ENCODE assay signal across 2 cellular contexts in genomic region chr14:91406451-91406850, GRCh38.
TF ChIP-seq lines count a peak whose summit lies in the region.

No MANE protein-coding gene starts in this region.

TF ChIP-seq in H1, 55 proteins besides CTCF, POLR2A, EP300 and RAD21:
- TF ChIP-seq POU5F1 (IDR thresholded peaks at IDR 0.05; ENCODE audit: low read depth, low read length) = no peak
- TF ChIP-seq NRF1 (IDR thresholded peaks at IDR 0.05; ENCODE audit: low read depth, low read length) = no peak
- TF ChIP-seq, protein P1, sequence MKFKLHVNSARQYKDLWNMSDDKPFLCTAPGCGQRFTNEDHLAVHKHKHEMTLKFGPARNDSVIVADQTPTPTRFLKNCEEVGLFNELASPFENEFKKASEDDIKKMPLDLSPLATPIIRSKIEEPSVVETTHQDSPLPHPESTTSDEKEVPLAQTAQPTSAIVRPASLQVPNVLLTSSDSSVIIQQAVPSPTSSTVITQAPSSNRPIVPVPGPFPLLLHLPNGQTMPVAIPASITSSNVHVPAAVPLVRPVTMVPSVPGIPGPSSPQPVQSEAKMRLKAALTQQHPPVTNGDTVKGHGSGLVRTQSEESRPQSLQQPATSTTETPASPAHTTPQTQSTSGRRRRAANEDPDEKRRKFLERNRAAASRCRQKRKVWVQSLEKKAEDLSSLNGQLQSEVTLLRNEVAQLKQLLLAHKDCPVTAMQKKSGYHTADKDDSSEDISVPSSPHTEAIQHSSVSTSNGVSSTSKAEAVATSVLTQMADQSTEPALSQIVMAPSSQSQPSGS (IDR thresholded peaks at IDR 0.05; ENCODE audit: low read length) = no peak
- TF ChIP-seq KDM5A (IDR thresholded peaks at IDR 0.05; ENCODE audit: low read length) = no peak
- TF ChIP-seq ATF3 (IDR thresholded peaks at IDR 0.05; ENCODE audit: insufficient read depth, low read depth, low read length) = no peak
- TF ChIP-seq MAFK (IDR thresholded peaks at IDR 0.05; ENCODE audit: low read depth, low read length) = no peak
- TF ChIP-seq FOSL1 (IDR thresholded peaks at IDR 0.05; ENCODE audit: insufficient read depth, low read depth, low read length) = no peak
- no peak for TF ChIP-seq SIN3A (conservative IDR thresholded peaks at IDR 0.05 in 1 of 2, IDR thresholded peaks at IDR 0.05 in 1 of 2; ENCODE audit: low read depth in 1 of 2, low read length in 2 of 2)
- TF ChIP-seq GTF2F1 (IDR thresholded peaks at IDR 0.05; ENCODE audit: borderline replicate concordance, low read depth, low read length) = no peak
- no peak for TF ChIP-seq RBBP5 (IDR thresholded peaks at IDR 0.05; ENCODE audit: borderline replicate concordance, low read depth, low read length)
- no peak for TF ChIP-seq CHD1 (IDR thresholded peaks at IDR 0.05; ENCODE audit: low read depth, low read length)
- no peak for TF ChIP-seq SP4 (IDR thresholded peaks at IDR 0.05; ENCODE audit: low read length)
- TF ChIP-seq KDM4A (IDR thresholded peaks at IDR 0.05; ENCODE audit: low read depth, low read length, severe bottlenecking) = no peak
- TF ChIP-seq SRF (IDR thresholded peaks at IDR 0.05; ENCODE audit: low read depth, low read length) = no peak
- TF ChIP-seq RNF2 (IDR thresholded peaks at IDR 0.05; ENCODE audit: borderline replicate concordance, low read depth, low read length, missing control alignments, poor library complexity, severe bottlenecking) = no peak
- no peak for TF ChIP-seq SAP30 (IDR thresholded peaks at IDR 0.05; ENCODE audit: insufficient read depth, insufficient replicate concordance, low read length)
- no peak for TF ChIP-seq CREB1 (IDR thresholded peaks at IDR 0.05)
- TF ChIP-seq CTBP2 (IDR thresholded peaks at IDR 0.05; ENCODE audit: borderline replicate concordance, insufficient read depth, insufficient read length, low read length) = no peak
- no peak for TF ChIP-seq CEBPB (IDR thresholded peaks at IDR 0.05; ENCODE audit: low read depth, low read length)
- TF ChIP-seq ZNF274 (IDR thresholded peaks at IDR 0.05; ENCODE audit: borderline replicate concordance, extremely low read depth, low read length) = no peak

TF ChIP-seq in HepG2, 621 proteins besides CTCF, POLR2A, EP300 and RAD21:
- TF ChIP-seq ZNF260 (CRISPR knock-in tag; IDR thresholded peaks at IDR 0.05; ENCODE audit: borderline replicate concordance, low read depth) (no peak), ISL2 (CRISPR knock-in tag; IDR thresholded peaks at IDR 0.05) (no peak), ELF3 (CRISPR knock-in tag; IDR thresholded peaks at IDR 0.05) (no peak), ATAD3A (CRISPR knock-in tag; IDR thresholded peaks at IDR 0.05) (no peak), MZF1 (CRISPR knock-in tag; IDR thresholded peaks at IDR 0.05; ENCODE audit: borderline replicate concordance) (no peak), KLF9 (CRISPR knock-in tag; IDR thresholded peaks at IDR 0.05; ENCODE audit: low read depth) (no peak), ZNF292 (CRISPR knock-in tag; IDR thresholded peaks at IDR 0.05; ENCODE audit: borderline replicate concordance, low read depth) (no peak), ATF7-NPFF (CRISPR knock-in tag; IDR thresholded peaks at IDR 0.05; ENCODE audit: low read depth) (no peak), ZIK1 (CRISPR knock-in tag; IDR thresholded peaks at IDR 0.05; ENCODE audit: borderline replicate concordance, low read depth) (no peak), ZNF678 (CRISPR knock-in tag; IDR thresholded peaks at IDR 0.05) (no peak), ZNF660 (CRISPR knock-in tag; IDR thresholded peaks at IDR 0.05; ENCODE audit: borderline replicate concordance, low read depth) (no peak), GATAD2A (CRISPR knock-in tag; IDR thresholded peaks at IDR 0.05) (no peak), KDM3A (CRISPR knock-in tag; IDR thresholded peaks at IDR 0.05; ENCODE audit: low read depth) (no peak), CENPT (CRISPR knock-in tag; IDR thresholded peaks at IDR 0.05; ENCODE audit: low read depth) (no peak), ZNF570 (CRISPR knock-in tag; IDR thresholded peaks at IDR 0.05; ENCODE audit: borderline replicate concordance) (no peak), REL (CRISPR knock-in tag; conservative IDR thresholded peaks at IDR 0.05) (no peak), KLF11 (CRISPR knock-in tag; IDR thresholded peaks at IDR 0.05) (no peak), MAFF (IDR thresholded peaks at IDR 0.05; ENCODE audit: low read depth, low read length) (no peak), ZSCAN9 (CRISPR knock-in tag; IDR thresholded peaks at IDR 0.05; ENCODE audit: borderline replicate concordance) (no peak)
- TF ChIP-seq, protein P2, sequence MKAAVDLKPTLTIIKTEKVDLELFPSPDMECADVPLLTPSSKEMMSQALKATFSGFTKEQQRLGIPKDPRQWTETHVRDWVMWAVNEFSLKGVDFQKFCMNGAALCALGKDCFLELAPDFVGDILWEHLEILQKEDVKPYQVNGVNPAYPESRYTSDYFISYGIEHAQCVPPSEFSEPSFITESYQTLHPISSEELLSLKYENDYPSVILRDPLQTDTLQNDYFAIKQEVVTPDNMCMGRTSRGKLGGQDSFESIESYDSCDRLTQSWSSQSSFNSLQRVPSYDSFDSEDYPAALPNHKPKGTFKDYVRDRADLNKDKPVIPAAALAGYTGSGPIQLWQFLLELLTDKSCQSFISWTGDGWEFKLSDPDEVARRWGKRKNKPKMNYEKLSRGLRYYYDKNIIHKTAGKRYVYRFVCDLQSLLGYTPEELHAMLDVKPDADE (CRISPR knock-in tag; IDR thresholded peaks at IDR 0.05) = no peak
